14 cellular contexts compared by ENCODE assay signal in genomic region chr10:3797750-3798149, GRCh38.
"Had no signal": no experiment of that assay in that cellular context is flagged by ENCODE, and none has a peak within 500 bp of the region (broad histone marks: within the 10 kb centered on the region; RNA-seq: fewer than 3 reads in every experiment).

No MANE protein-coding gene starts in this region.

- H3K4me3 Mint-ChIP-seq: activated CD8-positive, alpha-beta memory T cell treated with anti-CD3 and anti-CD28 coated beads, Interleukin-2, amount 10 ng/mL, durations not matched to agents 7 days and 5 days; neural crest cell; T-helper 2 cell treated with Interferon-gamma antibody and Interleukin-4, amounts not matched to agents 5 μg/mL and 100 μg/mL, for 36 hours; WTC11 had no signal

- H3K9me3 ChIP-seq: thoracic aorta, upper lobe of left lung had no signal

- DNase-seq: activated CD8-positive, alpha-beta memory T cell treated with anti-CD3 and anti-CD28 coated beads, Interleukin-2, amount 10 ng/mL, durations not matched to agents 7 days and 5 days; effector CD8-positive, alpha-beta T cell; esophagus squamous epithelium; heart right ventricle; kidney glomerular epithelial cell; left ventricle myocardium inferior; mammary epithelial cell; stomach; upper lobe of left lung had no signal

- H3K4me3 ChIP-seq: esophagus squamous epithelium, heart right ventricle, left ventricle myocardium inferior, stomach, thoracic aorta, upper lobe of left lung had no signal

- H3K27ac ChIP-seq: esophagus squamous epithelium, heart right ventricle, left ventricle myocardium inferior, stomach, thoracic aorta, upper lobe of left lung had no signal

- H3K36me3 ChIP-seq: esophagus squamous epithelium, heart right ventricle, left ventricle myocardium inferior, stomach, thoracic aorta, upper lobe of left lung had no signal

- H3K4me1 Mint-ChIP-seq: WTC11 had no signal

- H3K27ac Mint-ChIP-seq: activated CD8-positive, alpha-beta memory T cell treated with anti-CD3 and anti-CD28 coated beads, Interleukin-2, amount 10 ng/mL, durations not matched to agents 7 days and 5 days; progenitor cell of endocrine pancreas; T-helper 2 cell treated with Interferon-gamma antibody and Interleukin-4, amounts not matched to agents 5 μg/mL and 100 μg/mL, for 36 hours; WTC11 had no signal

- H3K27me3 ChIP-seq: esophagus squamous epithelium, heart right ventricle, stomach, upper lobe of left lung had no signal

- H3K27me3 Mint-ChIP-seq: activated CD8-positive, alpha-beta memory T cell treated with anti-CD3 and anti-CD28 coated beads, Interleukin-2, amount 10 ng/mL, durations not matched to agents 7 days and 5 days; progenitor cell of endocrine pancreas had no signal

- H3K4me1 ChIP-seq: esophagus squamous epithelium had no signal

- ATAC-seq: activated CD8-positive, alpha-beta memory T cell treated with anti-CD3 and anti-CD28 coated beads, Interleukin-2, amount 10 ng/mL, durations not matched to agents 7 days and 5 days; heart right ventricle; WTC11 had no signal
